In genomic region chr19:6421075-6422014, GRCh38 we compare ENCODE assay signal across 22 cellular contexts. TPM values are rescaled to one million over a fixed set of nuclear protein-coding genes. Genes with fewer than 3 reads are reported as not detected.
A peak's percentile ranks its signal among the peaks of the same experiment; 100 is the strongest.
DNase-seq lines count a peak whose midpoint lies in the region; ATAC-seq, FAIRE-seq and TF ChIP-seq lines count a peak whose summit lies in the region.
"Had no signal": no experiment of that assay in that cellular context is flagged by ENCODE, and none has a peak within 500 bp of the region (broad histone marks: within the 10 kb centered on the region; RNA-seq: fewer than 3 reads in every experiment).

No MANE protein-coding gene starts in this region.

- no peak overlapping the region for H2BK20ac ChIP-seq in H1 (ENCODE audit: low read length)

- CTCF ChIA-PET in H1 (lab: Charles Lee; ENCODE audit: partially characterized antibody), result interaction anchor here (0.9 to 2.4 kb wide), 6 partner anchors 9 to 294 kb away, joined by 3 to 5 read pairs (median 4); no protein-coding TSS in a partner anchor

- no peaks in the 10 kb centered on the region; a peak in 1 of 7 replicates for H3K27me3 ChIP-seq in H1 (replicated peaks in 1 of 4; ENCODE audit: control insufficient read depth in 3 of 4, extremely low read depth in 1 of 4, insufficient read depth in 3 of 4, low read length in 3 of 4)
- H3K27me3 ChIP-seq: SJCRH30 had no signal

- H3K79me1 ChIP-seq in H1 (ENCODE audit: low read depth, low read length), result peaks cover 20% of the 10 kb centered on the region

- no peak overlapping the region for H3K4me3 ChIP-seq in H1 (ENCODE audit: extremely low read depth in 1 of 4, insufficient read depth in 2 of 4, low read depth in 3 of 4, low read length in 4 of 4)
- H3K4me3 ChIP-seq: prostate gland, SJCRH30 had no signal

- peaks cover 36% of the 10 kb centered on the region for H3K4me1 Mint-ChIP-seq in activated T-cell treated with anti-CD3 and anti-CD28 coated beads, Interleukin-2, amount 50 U/mL, for 24 hours (ENCODE audit: low read depth)
- H3K4me1 Mint-ChIP-seq in HFFc6 (ENCODE audit: low read depth) (peaks cover 26% of the 10 kb centered on the region), progenitor cell of endocrine pancreas (ENCODE audit: low read depth) (peaks cover 11% of the 10 kb centered on the region)

- WGBS in H1 (ENCODE audit: extremely low coverage in 1 of 2, insufficient coverage in 1 of 2, insufficient read length in 1 of 2, insufficient replicate concordance in 2 of 2, low coverage in 1 of 2, low lambda C conversion rate in 2 of 2, missing lambda C conversion rate in 1 of 2), 2 experiments, result 93% methylated on average over 19 of the region's 20 CpGs; no CpG with 5 or more reads in 1 of the 2 experiments

- H4K91ac ChIP-seq in H1 (replicated peaks; ENCODE audit: insufficient read length, low read length), result no peak overlapping the region

- no peak overlapping the region for H2AK5ac ChIP-seq in H1 (ENCODE audit: low read depth, low read length)

- peaks cover 34 to 69% of the 10 kb centered on the region in 2 experiments for H3K79me2 ChIP-seq in H1 (ENCODE audit: control insufficient read depth in 1 of 2, insufficient read depth in 2 of 2, low read length in 2 of 2)

- H3K4me1 ChIP-seq in H1 (replicated peaks in 1 of 4; ENCODE audit: control insufficient read depth in 3 of 4, insufficient read depth in 4 of 4, low read length in 3 of 4), result peaks cover 0 to 4% (median 0%) of the 10 kb centered on the region in 4 experiments; a peak in 2 of 7 replicates
- H3K4me1 ChIP-seq: SJCRH30 had no signal

- H4K8ac ChIP-seq in H1 (ENCODE audit: extremely low read depth, insufficient read depth, low read length), result peak overlapping the region; percentile 51; the same call in 1 of the 2 replicates

- peaks cover 0 to 5% of the 10 kb centered on the region in 2 experiments; a peak in 2 of 4 replicates for H3K9me3 ChIP-seq in H1 (ENCODE audit: insufficient read depth in 2 of 2, low read depth in 1 of 2, low read length in 1 of 2)
- H3K9me3 ChIP-seq: Caco-2, prostate gland, SJCRH30 had no signal

- no peak for TF ChIP-seq EP300 in H1 (IDR thresholded peaks at IDR 0.05; ENCODE audit: borderline replicate concordance in 1 of 2, low read depth in 2 of 2, low read length in 2 of 2)

- H3K27ac Mint-ChIP-seq in activated T-cell treated with anti-CD3 and anti-CD28 coated beads, Interleukin-2, amount 50 U/mL, for 24 hours, result peak overlapping the region; percentile 92
- H3K27ac Mint-ChIP-seq in HFFc6 (peak overlapping the region; percentile 34; the same call in 1 of the 2 replicates), progenitor cell of endocrine pancreas (peak overlapping the region; percentile 90)

- peak overlapping the region in 1 of 2 experiments; percentile 90; a peak in 2 of 4 replicates for H3K4me2 ChIP-seq in H1 (ENCODE audit: insufficient read depth in 1 of 2, low read depth in 2 of 2, low read length in 2 of 2)

- H3K27ac ChIP-seq in H1 (ENCODE audit: low read depth, low read length), result no peak overlapping the region; the same call in 1 of the 2 replicates
- H3K27ac ChIP-seq: prostate gland, SJCRH30 had no signal

- H3K4ac ChIP-seq in H1 (replicated peaks; ENCODE audit: insufficient read length, low read depth, low read length), result no peak overlapping the region

- no peak overlapping the region for H3K18ac ChIP-seq in H1 (ENCODE audit: extremely low read depth, low read length)

- no peak overlapping the region for H3K56ac ChIP-seq in H1 (replicated peaks; ENCODE audit: insufficient read length, low read depth, low read length)

- H3K23me2 ChIP-seq in H1 (ENCODE audit: low read depth, low read length), result peaks cover 8% of the 10 kb centered on the region

- FAIRE-seq in H1 (lab: Jason Lieb, UNC), result no peak
- FAIRE-seq: endothelial cell of umbilical vein, GM12891 had no signal

- no peaks in the 10 kb centered on the region for H3K27me3 Mint-ChIP-seq in activated T-cell treated with anti-CD3 and anti-CD28 coated beads, Interleukin-2, amount 50 U/mL, for 24 hours
- H3K27me3 Mint-ChIP-seq in HFFc6 (ENCODE audit: insufficient read depth) (peaks cover 5% of the 10 kb centered on the region; the same call in 1 of the 2 replicates), progenitor cell of endocrine pancreas (no peaks in the 10 kb centered on the region)
- H3K27me3 Mint-ChIP-seq: central memory CD8-positive, alpha-beta T cell; stimulated activated naive CD8-positive, alpha-beta T cell treated with anti-CD3 and anti-CD28 coated beads, Interleukin-15, Interleukin-2, amounts not matched to agents 100 ng/mL and 50 ng/mL, for 24 hours had no signal

- peak overlapping the region in 1 of 4 experiments; percentile 6; a peak in 1 of 7 replicates for H3K9ac ChIP-seq in H1 (replicated peaks in 1 of 4; ENCODE audit: extremely low read depth in 1 of 4, low read depth in 3 of 4, low read length in 3 of 4)

- no peak overlapping the region for H2BK15ac ChIP-seq in H1 (ENCODE audit: low read length)

- no peak for ATAC-seq in HG02642 (IDR thresholded peaks at IDR 0.05; ENCODE audit: poor library complexity, unreplicated experiment)

- H3K14ac ChIP-seq in H1 (ENCODE audit: insufficient read length), result no peak overlapping the region

- no peak overlapping the region for H4K5ac ChIP-seq in H1 (ENCODE audit: insufficient read length, low read depth, low read length)

- DNase-seq in activated T-cell treated with anti-CD3 and anti-CD28 coated beads, Interleukin-2, amount 50 U/mL, for 24 hours, result no peak
- no peak for DNase-seq in activated T-cell treated with anti-CD3 and anti-CD28 coated beads, Interleukin-2, amount 50 U/mL, for 48 hours
- DNase-seq in HFFc6 (no peak), H1 (ENCODE audit: low read depth in 1 of 2, low spot score in 2 of 2) (no peak), progenitor cell of endocrine pancreas (ENCODE audit: low spot score, unreplicated experiment) (no peak), mucosa of gallbladder (ENCODE audit: low spot score) (no peak)
- DNase-seq in stimulated activated naive CD4-positive, alpha-beta T cell (lab: John Stamatoyannopoulos, UW), result no peak
- DNase-seq: activated CD4-positive, alpha-beta T cell treated with anti-CD3 and anti-CD28 coated beads for 48 hours; Caco-2; foreskin melanocyte; HCEC 1CT; NCI-H1930; NCI-H510A treated with DMSO at 0.1 percent for 48 hours; SJCRH30; stimulated activated CD4-positive, alpha-beta T cell treated with anti-CD3 and anti-CD28 coated beads, Interleukin-12 subunit alpha, Interleukin-12 subunit beta, amount 100 ng/mL, for 4 hours had no signal

- no peak for TF ChIP-seq CTCF in HFFc6 (IDR thresholded peaks at IDR 0.05)
- no peak for TF ChIP-seq CTCF in H1 (IDR thresholded peaks at IDR 0.05; ENCODE audit: control extremely low read depth in 1 of 3, insufficient read depth in 1 of 3, low read depth in 1 of 3, low read length in 3 of 3)
- no peak for TF ChIP-seq CTCF in progenitor cell of endocrine pancreas (IDR thresholded peaks at IDR 0.05; ENCODE audit: unreplicated experiment)

- H3K23ac ChIP-seq in H1 (ENCODE audit: insufficient read length), result no peak overlapping the region

- H2BK120ac ChIP-seq in H1 (replicated peaks; ENCODE audit: low read depth, low read length), result no peak overlapping the region

- TF ChIP-seq POLR2A in H1 (IDR thresholded peaks at IDR 0.05; ENCODE audit: control extremely low read depth in 1 of 2, low read depth in 2 of 2, low read length in 2 of 2), result no peak; a peak in 1 of 3 replicates

- H3K36me3 Mint-ChIP-seq in activated T-cell treated with anti-CD3 and anti-CD28 coated beads, Interleukin-2, amount 50 U/mL, for 24 hours (ENCODE audit: low read depth), result peaks cover 79% of the 10 kb centered on the region
- H3K36me3 Mint-ChIP-seq in HFFc6 (ENCODE audit: low read depth), result peaks cover 23% of the 10 kb centered on the region
- H3K36me3 Mint-ChIP-seq in progenitor cell of endocrine pancreas (ENCODE audit: insufficient read depth), result peaks cover 10% of the 10 kb centered on the region

- POLR2A ChIA-PET in H1 (lab: Charles Lee; ENCODE audit: partially characterized antibody), result interaction anchor here (0.7 to 4.2 kb wide), 12 partner anchors 9 to 61 kb away, joined by 3 to 26 read pairs (median 4); partner anchors contain the start of gene CRB3

- TF ChIP-seq RAD21 in H1 (IDR thresholded peaks at IDR 0.05 in 1 of 2, conservative IDR thresholded peaks at IDR 0.05 in 1 of 2; ENCODE audit: low read depth in 2 of 2, low read length in 2 of 2), result no peak

- H3K9me3 Mint-ChIP-seq in activated T-cell treated with anti-CD3 and anti-CD28 coated beads, Interleukin-2, amount 50 U/mL, for 24 hours, result peaks cover 4% of the 10 kb centered on the region
- no peaks in the 10 kb centered on the region for H3K9me3 Mint-ChIP-seq in HFFc6
- H3K9me3 Mint-ChIP-seq in progenitor cell of endocrine pancreas (ENCODE audit: low read depth), result no peaks in the 10 kb centered on the region
- H3K9me3 Mint-ChIP-seq: central memory CD8-positive, alpha-beta T cell; stimulated activated naive CD8-positive, alpha-beta T cell treated with anti-CD3 and anti-CD28 coated beads, Interleukin-15, Interleukin-2, amounts not matched to agents 100 ng/mL and 50 ng/mL, for 24 hours had no signal

- peak overlapping the region; percentile 94 for H3K4me3 Mint-ChIP-seq in activated T-cell treated with anti-CD3 and anti-CD28 coated beads, Interleukin-2, amount 50 U/mL, for 24 hours
- no peak overlapping the region for H3K4me3 Mint-ChIP-seq in HFFc6
- H3K4me3 Mint-ChIP-seq in progenitor cell of endocrine pancreas (ENCODE audit: low read depth), result no peak overlapping the region

- peak overlapping the region; percentile 32; the same call in 1 of the 2 replicates for H2BK5ac ChIP-seq in H1 (ENCODE audit: low read depth, low read length)

- no peak overlapping the region for H2AFZ ChIP-seq in H1 (ENCODE audit: low read length)

- H3K36me3 ChIP-seq in H1 (ENCODE audit: control insufficient read depth in 2 of 4, insufficient read depth in 4 of 4, low read length in 3 of 4), result peaks cover 48 to 60% (median 58%) of the 10 kb centered on the region in 4 experiments

- H2BK12ac ChIP-seq in H1 (ENCODE audit: low read depth, low read length), result no peak overlapping the region

- H4K20me1 ChIP-seq in H1 (replicated peaks in 1 of 2; ENCODE audit: control insufficient read depth in 1 of 2, insufficient read depth in 2 of 2, low read length in 2 of 2), result peaks cover 52 to 67% of the 10 kb centered on the region in 2 experiments

RNA-seq across cellular contexts. Expression of gene KHSRP, which starts 3.3 kb away (rescaled TPM):
- 100 to 1,000 TPM; 259 to 312 (median 301) TPM for total RNA-seq in HFFc6 (2021; fragmentation: NEBNext Ultra II Directional; extraction: Animal tissue kit (Norgen Biotek cat#: 25700))
- 573 and 582 TPM in 2 replicates for total RNA-seq in H1 (2021; fragmentation: NEBNext Ultra II Directional; extraction: Animal tissue kit (Norgen Biotek cat#: 25700))
- polyA plus RNA-seq in H1 (2011; rRNA removed), result 143 and 235 TPM in 2 replicates
- 164 TPM for polyA plus RNA-seq in H1 (2011; cell fraction: cytosol; rRNA removed)
- polyA plus RNA-seq in H1 (2011; cell fraction: nucleus; rRNA removed), result 312 TPM
- polyA plus RNA-seq in H1 (2012, experiment 1 of 2), result 535 to 570 TPM (median 550 TPM) in 4 replicates
- polyA plus RNA-seq in H1 (2012, experiment 2 of 2), result 371 TPM
- polyA plus RNA-seq in H1 (2013, experiment 1 of 2), result 276 TPM
- polyA plus RNA-seq in H1 (2013, experiment 2 of 2), result 265 TPM
- polyA minus RNA-seq in H1 (2011; rRNA and poly(A)+ RNA removed), result 157 and 182 TPM in 2 replicates
- 249 TPM for polyA minus RNA-seq in H1 (2011; cell fraction: cytosol; rRNA and poly(A)+ RNA removed)
- polyA minus RNA-seq in H1 (2011; cell fraction: nucleus; rRNA and poly(A)+ RNA removed), result 152 TPM
- total RNA-seq in progenitor cell of endocrine pancreas (419 and 436 TPM in 2 replicates), mucosa of gallbladder (201 TPM)

RNA-seq across cellular contexts. Expression of gene SLC25A41, which starts 12.2 kb away (rescaled TPM):
- total RNA-seq in HFFc6 (2021; fragmentation: NEBNext Ultra II Directional; extraction: Animal tissue kit (Norgen Biotek cat#: 25700)), result not detected
- 0.77 TPM in 1 of 2 replicates, not detected in the other for total RNA-seq in H1 (2021; fragmentation: NEBNext Ultra II Directional; extraction: Animal tissue kit (Norgen Biotek cat#: 25700))
- polyA plus RNA-seq in H1 (2011; rRNA removed), result 0.50 and 0.72 TPM in 2 replicates
- polyA plus RNA-seq in H1 (2011; cell fraction: cytosol; rRNA removed), result 0.97 TPM
- polyA plus RNA-seq in H1 (2011; cell fraction: nucleus; rRNA removed), result 2.2 TPM
- polyA plus RNA-seq in H1 (2012, experiment 1 of 2), result 0.55 to 1.2 TPM (median 0.88 TPM) in 4 replicates
- polyA plus RNA-seq in H1 (2012, experiment 2 of 2), result 0.83 TPM
- polyA plus RNA-seq in H1 (2013, experiment 1 of 2), result 0.22 TPM
- polyA plus RNA-seq in H1 (2013, experiment 2 of 2), result 0.22 TPM
- polyA minus RNA-seq in H1 (2011; rRNA and poly(A)+ RNA removed), result 0.38 TPM in 1 of 2 replicates, not detected in the other
- polyA minus RNA-seq in H1 (2011; cell fraction: cytosol; rRNA and poly(A)+ RNA removed), result not detected
- not detected for polyA minus RNA-seq in H1 (2011; cell fraction: nucleus; rRNA and poly(A)+ RNA removed)
- 1.4 and 1.5 TPM in 2 replicates for total RNA-seq in progenitor cell of endocrine pancreas
- total RNA-seq in mucosa of gallbladder, result 0.72 TPM
- total RNA-seq: Caco-2, endothelial cell of umbilical vein, ureter had no signal

RNA-seq across cellular contexts. Expression of gene GTF2F1, which starts 28.4 kb away (rescaled TPM):
- 10 to 100 TPM; 70.4 to 75.1 (median 71.4) TPM for total RNA-seq in HFFc6 (2021; fragmentation: NEBNext Ultra II Directional; extraction: Animal tissue kit (Norgen Biotek cat#: 25700))
- 56.3 and 60.8 TPM in 2 replicates for total RNA-seq in H1 (2021; fragmentation: NEBNext Ultra II Directional; extraction: Animal tissue kit (Norgen Biotek cat#: 25700))
- polyA plus RNA-seq in H1 (2011; rRNA removed), result 29.3 and 38.5 TPM in 2 replicates
- 62.3 TPM for polyA plus RNA-seq in H1 (2011; cell fraction: cytosol; rRNA removed)
- 44.0 TPM for polyA plus RNA-seq in H1 (2011; cell fraction: nucleus; rRNA removed)
- 62.5 to 69.8 TPM (median 66.6 TPM) in 4 replicates for polyA plus RNA-seq in H1 (2012, experiment 1 of 2)
- polyA plus RNA-seq in H1 (2012, experiment 2 of 2), result 35.4 TPM
- polyA plus RNA-seq in H1 (2013, experiment 1 of 2), result 56.6 TPM
- 49.7 TPM for polyA plus RNA-seq in H1 (2013, experiment 2 of 2)
- 30.4 TPM in 2 replicates for polyA minus RNA-seq in H1 (2011; rRNA and poly(A)+ RNA removed)
- 33.5 TPM for polyA minus RNA-seq in H1 (2011; cell fraction: cytosol; rRNA and poly(A)+ RNA removed)
- 13.9 TPM for polyA minus RNA-seq in H1 (2011; cell fraction: nucleus; rRNA and poly(A)+ RNA removed)
- 75.1 and 77.8 TPM in 2 replicates for total RNA-seq in progenitor cell of endocrine pancreas
- 66.8 TPM for total RNA-seq in mucosa of gallbladder

RNA-seq across cellular contexts. Expression of gene SLC25A23, which starts 38.2 kb away (rescaled TPM):
- 10 to 100 TPM; 15.4 to 25.3 (median 16.8) TPM for total RNA-seq in HFFc6 (2021; fragmentation: NEBNext Ultra II Directional; extraction: Animal tissue kit (Norgen Biotek cat#: 25700))
- 48.1 and 54.0 TPM in 2 replicates for total RNA-seq in H1 (2021; fragmentation: NEBNext Ultra II Directional; extraction: Animal tissue kit (Norgen Biotek cat#: 25700))
- 18.0 and 31.5 TPM in 2 replicates for polyA plus RNA-seq in H1 (2011; rRNA removed)
- 18.1 TPM for polyA plus RNA-seq in H1 (2011; cell fraction: cytosol; rRNA removed)
- polyA plus RNA-seq in H1 (2011; cell fraction: nucleus; rRNA removed), result 23.6 TPM
- polyA plus RNA-seq in H1 (2012, experiment 1 of 2), result 45.9 to 52.0 TPM (median 51.1 TPM) in 4 replicates
- polyA plus RNA-seq in H1 (2012, experiment 2 of 2), result 52.2 TPM
- 55.6 TPM for polyA plus RNA-seq in H1 (2013, experiment 1 of 2)
- polyA plus RNA-seq in H1 (2013, experiment 2 of 2), result 57.5 TPM
- 11.9 and 19.4 TPM in 2 replicates for polyA minus RNA-seq in H1 (2011; rRNA and poly(A)+ RNA removed)
- 33.5 TPM for polyA minus RNA-seq in H1 (2011; cell fraction: cytosol; rRNA and poly(A)+ RNA removed)
- 17.9 TPM for polyA minus RNA-seq in H1 (2011; cell fraction: nucleus; rRNA and poly(A)+ RNA removed)
- total RNA-seq in progenitor cell of endocrine pancreas (75.2 and 76.2 TPM in 2 replicates), mucosa of gallbladder (101 TPM)

RNA-seq across cellular contexts. Expression of gene CRB3, which starts 42.7 kb away (rescaled TPM):
- total RNA-seq in HFFc6 (2021; fragmentation: NEBNext Ultra II Directional; extraction: Animal tissue kit (Norgen Biotek cat#: 25700)), result not detected
- total RNA-seq in H1 (2021; fragmentation: NEBNext Ultra II Directional; extraction: Animal tissue kit (Norgen Biotek cat#: 25700)), result 21.1 and 24.6 TPM in 2 replicates
- 24.6 and 33.7 TPM in 2 replicates for polyA plus RNA-seq in H1 (2011; rRNA removed)
- polyA plus RNA-seq in H1 (2011; cell fraction: cytosol; rRNA removed), result 19.3 TPM
- polyA plus RNA-seq in H1 (2011; cell fraction: nucleus; rRNA removed), result 16.0 TPM
- 12.4 to 17.6 TPM (median 16.4 TPM) in 4 replicates for polyA plus RNA-seq in H1 (2012, experiment 1 of 2)
- polyA plus RNA-seq in H1 (2012, experiment 2 of 2), result 18.0 TPM
- polyA plus RNA-seq in H1 (2013, experiment 1 of 2), result 17.0 TPM
- polyA plus RNA-seq in H1 (2013, experiment 2 of 2), result 19.9 TPM
- 6.2 and 6.6 TPM in 2 replicates for polyA minus RNA-seq in H1 (2011; rRNA and poly(A)+ RNA removed)
- polyA minus RNA-seq in H1 (2011; cell fraction: cytosol; rRNA and poly(A)+ RNA removed), result 14.1 TPM
- polyA minus RNA-seq in H1 (2011; cell fraction: nucleus; rRNA and poly(A)+ RNA removed), result 9.0 TPM
- total RNA-seq in progenitor cell of endocrine pancreas (63.0 and 71.2 TPM in 2 replicates), mucosa of gallbladder (75.9 TPM)
- total RNA-seq: endothelial cell of umbilical vein, SJCRH30 had no signal
- polyA plus RNA-seq: endothelial cell of umbilical vein had no signal

Comparison
In these comparisons a context has a peak if more than half of its experiments do, and no peak if none do; other contexts are left out.
1. H3K27ac Mint-ChIP-seq: peak in every context shown above with its lines; median percentile 92 in activated T-cell treated with anti-CD3 and anti-CD28 coated beads, Interleukin-2, amount 50 U/mL, for 24 hours; 90 in progenitor cell of endocrine pancreas; 34 in HFFc6.